26 cellular contexts compared by ENCODE assay signal in genomic region chr2:237444026-237444425, GRCh38. TPM values are rescaled to one million over a fixed set of nuclear protein-coding genes. Genes with fewer than 3 reads are reported as not detected.
"Had no signal": no experiment of that assay in that cellular context is flagged by ENCODE, and none has a peak within 500 bp of the region (broad histone marks: within the 10 kb centered on the region; RNA-seq: fewer than 3 reads in every experiment).

No MANE protein-coding gene starts in this region.

- H3K27ac Mint-ChIP-seq: activated CD4-positive, alpha-beta memory T cell treated with anti-CD3 and anti-CD28 coated beads for 36 hours; activated T-helper 2 cell treated with anti-CD3 and anti-CD28 coated beads, Interferon-gamma antibody, Interleukin-2, Interleukin-4, amounts not matched to agents 10 μg/mL and 5 μg/mL and 100 μg/mL, durations not matched to agents 14 hours and 24 hours and 36 hours; progenitor cell of endocrine pancreas; stimulated activated naive CD8-positive, alpha-beta T cell treated with anti-CD3 and anti-CD28 coated beads, Interleukin-15, Interleukin-2, amounts not matched to agents 100 ng/mL and 50 ng/mL, for 24 hours; T-helper 2 cell treated with Interferon-gamma antibody and Interleukin-4, amounts not matched to agents 5 μg/mL and 100 μg/mL, for 36 hours had no signal

- H3K27me3 Mint-ChIP-seq: naive thymus-derived CD4-positive, alpha-beta T cell; stimulated activated naive CD8-positive, alpha-beta T cell treated with anti-CD3 and anti-CD28 coated beads, Interleukin-15, Interleukin-2, amounts not matched to agents 100 ng/mL and 50 ng/mL, for 24 hours had no signal

- H3K4me3 Mint-ChIP-seq: activated CD4-positive, alpha-beta memory T cell treated with anti-CD3 and anti-CD28 coated beads for 36 hours; stimulated activated naive CD8-positive, alpha-beta T cell treated with anti-CD3 and anti-CD28 coated beads, Interleukin-15, Interleukin-2, amounts not matched to agents 100 ng/mL and 50 ng/mL, for 24 hours; T-helper 2 cell treated with Interferon-gamma antibody and Interleukin-4, amounts not matched to agents 5 μg/mL and 100 μg/mL, for 36 hours had no signal

- H3K9me3 ChIP-seq: body of pancreas, lower lobe of right lung, sigmoid colon, thyroid gland, upper lobe of right lung had no signal

- DNase-seq: activated CD4-positive, alpha-beta memory T cell treated with anti-CD3 and anti-CD28 coated beads for 36 hours; activated CD4-positive, alpha-beta T cell treated with anti-CD3 and anti-CD28 coated beads for 1 hour; activated naive CD4-positive, alpha-beta T cell; activated T-cell treated with anti-CD3 and anti-CD28 coated beads, Interleukin-2, amount 50 U/mL, for 1 hour; body of pancreas; cortex of kidney; erythroblast; foreskin keratinocyte; kidney; lower lobe of right lung; naive thymus-derived CD4-positive, alpha-beta T cell; retina; sigmoid colon; spleen; stimulated activated CD4-positive, alpha-beta T cell treated with anti-CD3 and anti-CD28 coated beads, Interleukin-4, amount 100 ng/mL, for 1 hour; substantia nigra; SW 1271; thyroid gland; WERI-Rb-1 had no signal

- H3K4me3 ChIP-seq: body of pancreas, cardiac muscle cell, lower lobe of right lung, sigmoid colon, SK-N-MC, spleen, thyroid gland, upper lobe of right lung had no signal

- ATAC-seq: body of pancreas; foreskin keratinocyte; lower lobe of right lung; naive thymus-derived CD4-positive, alpha-beta T cell; upper lobe of right lung had no signal

- H3K9me3 Mint-ChIP-seq: stimulated activated naive CD8-positive, alpha-beta T cell treated with anti-CD3 and anti-CD28 coated beads, Interleukin-15, Interleukin-2, amounts not matched to agents 100 ng/mL and 50 ng/mL, for 24 hours; T-helper 2 cell treated with Interferon-gamma antibody and Interleukin-4, amounts not matched to agents 5 μg/mL and 100 μg/mL, for 36 hours had no signal

- H3K27me3 ChIP-seq: body of pancreas, cardiac muscle cell, sigmoid colon, thyroid gland, upper lobe of right lung had no signal

- H3K27ac ChIP-seq: body of pancreas, cardiac muscle cell, foreskin keratinocyte, lower lobe of right lung, sigmoid colon, SK-N-MC, spleen, thyroid gland, upper lobe of right lung, WERI-Rb-1 had no signal

- H3K36me3 Mint-ChIP-seq: activated CD4-positive, alpha-beta memory T cell treated with anti-CD3 and anti-CD28 coated beads for 36 hours; naive thymus-derived CD4-positive, alpha-beta T cell had no signal

RNA-seq across cellular contexts. Expression of gene COL6A3, which starts 30.1 kb away (rescaled TPM):
- total RNA-seq: foreskin keratinocyte had no signal
- polyA plus RNA-seq: foreskin keratinocyte had no signal

RNA-seq across cellular contexts. Expression of gene MLPH, which starts 43.0 kb away (rescaled TPM):
- total RNA-seq: activated CD4-positive, alpha-beta memory T cell treated with anti-CD3 and anti-CD28 coated beads for 36 hours; activated T-helper 2 cell treated with anti-CD3 and anti-CD28 coated beads, Interferon-gamma antibody, Interleukin-2, Interleukin-4, amounts not matched to agents 10 μg/mL and 5 μg/mL and 100 μg/mL, durations not matched to agents 14 hours and 24 hours and 36 hours; naive thymus-derived CD4-positive, alpha-beta T cell had no signal
- polyA plus RNA-seq: naive thymus-derived CD4-positive, alpha-beta T cell had no signal
